ENCODE assay signal across 16 cellular contexts in the genomic region with DNA sequence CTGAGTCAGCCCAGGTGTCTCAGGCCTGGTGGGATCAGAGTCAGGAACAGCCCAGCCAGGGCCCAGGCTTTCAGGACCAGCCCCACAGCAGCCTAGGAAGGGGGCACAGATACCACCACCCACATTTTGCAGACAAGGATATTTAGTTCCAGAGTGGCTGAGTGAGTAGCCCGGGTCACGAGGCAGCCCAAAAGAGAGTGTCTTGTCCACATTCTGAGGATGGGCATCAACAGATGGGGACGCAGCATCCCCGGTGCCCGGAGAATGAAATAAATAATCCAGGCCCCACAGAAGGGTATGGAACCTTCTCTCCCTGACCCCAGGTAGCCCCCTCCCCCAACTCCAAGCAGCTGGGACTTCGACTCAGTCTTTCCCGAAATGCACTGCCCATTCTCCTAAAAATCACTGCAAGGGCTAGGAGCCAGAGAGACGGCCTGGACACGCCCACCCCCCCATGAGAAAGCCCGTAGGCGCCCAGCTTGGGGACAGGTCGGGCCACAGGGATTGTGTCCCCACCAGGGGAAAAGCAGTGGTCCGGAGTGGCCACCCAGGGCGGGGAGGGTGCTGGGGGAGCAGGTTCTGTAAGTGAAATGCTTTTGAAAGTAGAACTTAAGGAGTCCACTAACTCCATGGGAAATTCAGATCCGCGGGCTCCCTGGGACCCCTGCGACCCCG. TPM values are rescaled to one million over a fixed set of nuclear protein-coding genes. Genes with fewer than 3 reads are reported as not detected.
DNase-seq lines count a peak whose midpoint lies in the region; ATAC-seq, FAIRE-seq and TF ChIP-seq lines count a peak whose summit lies in the region.
"Had no signal": no experiment of that assay in that cellular context is flagged by ENCODE, and none has a peak within 500 bp of the region (broad histone marks: within the 10 kb centered on the region; RNA-seq: fewer than 3 reads in every experiment).

No MANE protein-coding gene starts in this region.

- DNase-seq in A549 (ENCODE audit: low read depth in 1 of 2, low spot score in 1 of 2) (no peak), GM20000 (ENCODE audit: low spot score) (peak; percentile 48), WERI-Rb-1 (no peak), SW 1271 (lab: John Stamatoyannopoulos, UW) (no peak)
- DNase-seq: CD4-positive, alpha-beta T cell; DND-41; HCEC 1CT; KG1; NCI-H1105; NCI-H1694 treated with DMSO at 0.1 percent for 48 hours; PC-3 had no signal

- 34% methylated on average over 14 of the region's 18 CpGs for WGBS in A549 (ENCODE audit: missing lambda C conversion rate)

- H3K36me3 ChIP-seq in WERI-Rb-1: peaks cover 71% of the 10 kb centered on the region

- POLR2A ChIA-PET in A549 (lab: Yijun Ruan, JAX): no interaction called here

- H3K27me3 ChIP-seq in WERI-Rb-1 (ENCODE audit: insufficient read depth, low read depth, severe bottlenecking): no peaks in the 10 kb centered on the region

- FAIRE-seq in A549 (lab: Jason Lieb, UNC): no peak
- FAIRE-seq: HTR-8/SVneo had no signal

- no peak for TF ChIP-seq RAD21 in A549 (conservative IDR thresholded peaks at IDR 0.05 in 1 of 2, IDR thresholded peaks at IDR 0.05 in 1 of 2)

- CTCF ChIA-PET in A549 (lab: Yijun Ruan, JAX): no interaction called here

- TF ChIP-seq CTCF in A549 (IDR thresholded peaks at IDR 0.05): no peak
- no peak for TF ChIP-seq CTCF in GM20000 (IDR thresholded peaks at IDR 0.05; ENCODE audit: extremely low read depth, missing control alignments)
- no peak for TF ChIP-seq CTCF in WERI-Rb-1 (IDR thresholded peaks at IDR 0.05; ENCODE audit: low read depth, low read length)

- H3K9me3 ChIP-seq in A549: no peaks in the 10 kb centered on the region
- no peaks in the 10 kb centered on the region for H3K9me3 ChIP-seq in WERI-Rb-1 (ENCODE audit: severe bottlenecking)
- no peaks in the 10 kb centered on the region for H3K9me3 ChIP-seq in iPS-18c (ENCODE audit: control insufficient read depth, insufficient read depth, low read length)

- TF ChIP-seq POLR2A in A549 (IDR thresholded peaks at IDR 0.05; ENCODE audit: low read length): no peak

- H3K4me2 ChIP-seq in A549: peak overlapping the region; percentile 75

- H3K4me3 ChIP-seq in A549: peak overlapping the region; percentile 36; the same call in 2 of the 3 replicates
- no peak overlapping the region for H3K4me3 ChIP-seq in WERI-Rb-1 (ENCODE audit: low read depth, low read length)
- H3K4me3 ChIP-seq in iPS-18c (ENCODE audit: insufficient read depth, low read depth, low read length): peak overlapping the region; percentile 15; the same call in 1 of the 2 replicates
- H3K4me3 ChIP-seq: SK-N-MC had no signal

- ATAC-seq in A549: no peak
- ATAC-seq in HG03378 (IDR thresholded peaks at IDR 0.05; ENCODE audit: unreplicated experiment): no peak
- ATAC-seq in HG02678 (IDR thresholded peaks at IDR 0.05; ENCODE audit: unreplicated experiment): no peak
- ATAC-seq: PC-3 had no signal

- peaks cover 18% of the 10 kb centered on the region for H3K4me1 ChIP-seq in A549

- H3K27ac ChIP-seq in A549 (no peak overlapping the region), WERI-Rb-1 (peak overlapping the region; percentile 81)
- H3K27ac ChIP-seq: SK-N-MC had no signal

- no peak for TF ChIP-seq EP300 in A549 (IDR thresholded peaks at IDR 0.05)

TF ChIP-seq in A549, 52 proteins besides CTCF, POLR2A, EP300 and RAD21:
- TF ChIP-seq RARB (CRISPR knock-in tag; IDR thresholded peaks at IDR 0.05): no peak
- no peak for TF ChIP-seq BHLHE40 (IDR thresholded peaks at IDR 0.05; ENCODE audit: low read depth, low read length)
- TF ChIP-seq, protein P1, sequence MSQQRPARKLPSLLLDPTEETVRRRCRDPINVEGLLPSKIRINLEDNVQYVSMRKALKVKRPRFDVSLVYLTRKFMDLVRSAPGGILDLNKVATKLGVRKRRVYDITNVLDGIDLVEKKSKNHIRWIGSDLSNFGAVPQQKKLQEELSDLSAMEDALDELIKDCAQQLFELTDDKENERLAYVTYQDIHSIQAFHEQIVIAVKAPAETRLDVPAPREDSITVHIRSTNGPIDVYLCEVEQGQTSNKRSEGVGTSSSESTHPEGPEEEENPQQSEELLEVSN (IDR thresholded peaks at IDR 0.05; ENCODE audit: borderline replicate concordance, low read depth): no peak
- no peak for TF ChIP-seq FOXS1 (CRISPR knock-in tag; IDR thresholded peaks at IDR 0.05)
- no peak for TF ChIP-seq MYC (IDR thresholded peaks at IDR 0.05; ENCODE audit: borderline replicate concordance, low read length)

RNA-seq across cellular contexts. Expression of a gene that starts 6.9 kb away (rescaled TPM):
- polyA plus RNA-seq in A549 (2011; rRNA removed): 0.03 and 0.04 TPM in 2 replicates
- 0.03 TPM in 1 of 2 replicates, not detected in the other for polyA plus RNA-seq in A549 (2012; cell fraction: cytosol; rRNA removed)
- polyA plus RNA-seq in A549 (2012; cell fraction: nucleus; rRNA removed): 0.04 and 0.10 TPM in 2 replicates
- polyA plus RNA-seq in A549 (2017; fragmentation: RNase III; extraction: RNeasy Plus Mini Kit Qiagen cat#74134 plus additional on column Dnase treatment): 0.03 to 0.04 TPM in 2 of 3 replicates, not detected in the other
- polyA minus RNA-seq in A549 (2011; rRNA and poly(A)+ RNA removed): not detected in 2 replicates

RNA-seq across cellular contexts. Expression of a gene that starts 47.5 kb away (rescaled TPM):
- polyA plus RNA-seq in A549 (2011; rRNA removed) (29.5 and 30.2 TPM in 2 replicates), A549 (2017; fragmentation: RNase III; extraction: RNeasy Plus Mini Kit Qiagen cat#74134 plus additional on column Dnase treatment) (22.3 to 23.0 TPM (median 22.9 TPM) in 3 replicates)
- polyA plus RNA-seq in A549 (2012; cell fraction: cytosol; rRNA removed): 19.5 and 21.6 TPM in 2 replicates
- 41.9 and 47.6 TPM in 2 replicates for polyA plus RNA-seq in A549 (2012; cell fraction: nucleus; rRNA removed)
- 15.5 and 16.6 TPM in 2 replicates for polyA minus RNA-seq in A549 (2011; rRNA and poly(A)+ RNA removed)
